Comparison of ENCODE assay signal across 18 cellular contexts in the genomic region with DNA sequence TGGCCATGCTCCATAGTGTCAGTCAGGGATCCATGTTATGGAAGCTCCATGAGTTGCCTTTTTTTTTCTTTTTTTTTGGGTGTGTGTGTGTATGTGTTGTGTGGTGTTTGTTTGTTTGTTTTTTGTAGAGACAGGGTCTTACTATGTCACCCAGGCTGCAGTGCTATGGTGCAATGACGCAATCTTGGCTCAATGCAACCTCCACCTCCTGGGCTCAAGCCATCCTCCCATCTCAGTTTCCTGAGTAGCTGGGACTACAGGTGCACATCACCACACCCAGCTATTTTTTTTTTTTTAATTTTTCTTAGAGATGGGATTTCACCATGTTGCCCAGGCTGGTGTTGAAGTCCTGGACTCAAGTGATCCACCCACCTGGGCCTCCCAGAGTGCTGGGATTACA. TPM values are rescaled to one million over a fixed set of nuclear protein-coding genes. Genes with fewer than 3 reads are reported as not detected.
DNase-seq lines count a peak whose midpoint lies in the region; ATAC-seq and TF ChIP-seq lines count a peak whose summit lies in the region.
"Had no signal": no experiment of that assay in that cellular context is flagged by ENCODE, and none has a peak within 500 bp of the region (broad histone marks: within the 10 kb centered on the region; RNA-seq: fewer than 3 reads in every experiment).

No MANE protein-coding gene starts in this region.

- TF ChIP-seq EP300 in transverse colon (IDR thresholded peaks at IDR 0.05; ENCODE audit: low read depth) = no peak

- no peak overlapping the region for H2BK5ac ChIP-seq in mesenchymal stem cell (ENCODE audit: low read depth, low read length, poor library complexity, severe bottlenecking)

- no peak overlapping the region for H2BK12ac ChIP-seq in mesenchymal stem cell (ENCODE audit: low read length in 2 of 2)

- H3K9ac ChIP-seq in mesenchymal stem cell (ENCODE audit: low read length) = peak overlapping the region; percentile 98

- CTCF ChIA-PET in activated B cell treated with CpG ODN at 0.5 μM for 24 hours (lab: Charles Lee) = no interaction called here
- CTCF ChIA-PET in HEK293T (lab: Yijun Ruan, JAX) = no interaction called here

- no peak for ATAC-seq in activated B cell treated with CpG ODN at 0.5 μM for 24 hours (ENCODE audit: low read depth)

- no peak for TF ChIP-seq POLR2A in transverse colon (IDR thresholded peaks at IDR 0.05)

- H3K4me2 ChIP-seq in mesenchymal stem cell (ENCODE audit: low read length, poor library complexity, severe bottlenecking) = no peak overlapping the region

- peak overlapping the region; percentile 98 for H3K27ac ChIP-seq in mesenchymal stem cell (ENCODE audit: low read length, poor library complexity, severe bottlenecking)
- peak overlapping the region; percentile 82 to 88 (median 84) for H3K27ac ChIP-seq in transverse colon

- H3K9me3 ChIP-seq in mesenchymal stem cell (ENCODE audit: control insufficient read depth, low read length) = no peaks in the 10 kb centered on the region
- no peaks in the 10 kb centered on the region for H3K9me3 ChIP-seq in transverse colon
- H3K9me3 ChIP-seq: ovary had no signal

- in situ Hi-C loops in transverse colon (cut with MboI; ENCODE audit: low pct_ligation_motif_present in 1 of 4, low pct_unique_long_range_greater_than_20kb in 1 of 4, low sequenced_read_pairs in 3 of 4) = no loop called here

- H3K4me1 Mint-ChIP-seq in activated naive CD4-positive, alpha-beta T cell treated with anti-CD3 and anti-CD28 coated beads, Interleukin-2, amount 50 U/mL, for 24 hours = peaks cover 65% of the 10 kb centered on the region
- H3K4me1 Mint-ChIP-seq in activated B cell treated with CpG ODN at 0.5 μM for 24 hours = peaks cover 62% of the 10 kb centered on the region

- intact Hi-C loops in activated B cell treated with CpG ODN at 0.5 μM for 24 hours (cut with micrococcal nuclease) (loop anchor here (5.0 kb wide), 1 partner anchor 924 kb away; the partner anchor contains the start of gene TAF10), transverse colon (cut with DNase I; ENCODE audit: low total_unique reads) (loop anchor here (10.0 kb wide), 1 partner anchor 94 kb away; the partner anchor contains the start of gene TRIM6)

- no peak overlapping the region for H2BK120ac ChIP-seq in mesenchymal stem cell (ENCODE audit: low read depth, low read length)

- peak overlapping the region; percentile 64 for H2AK5ac ChIP-seq in mesenchymal stem cell (ENCODE audit: low read length, severe bottlenecking)

- no peak overlapping the region for H3K18ac ChIP-seq in mesenchymal stem cell (ENCODE audit: low read depth in 1 of 2, low read length in 2 of 2)

- no peak overlapping the region for H3K14ac ChIP-seq in mesenchymal stem cell (ENCODE audit: low read length in 2 of 2)

- POLR2A ChIA-PET in activated B cell treated with CpG ODN at 0.5 μM for 24 hours (lab: Charles Lee) = interaction anchor here (0.5 to 4.7 kb wide), 4 partner anchors 12 to 100 kb away, joined by 3 to 60 read pairs (median 14); partner anchors contain the start of gene TRIM34
- POLR2A ChIA-PET in HEK293T (lab: Yijun Ruan, JAX) = no interaction called here

- H3K27me3 Mint-ChIP-seq in activated naive CD4-positive, alpha-beta T cell treated with anti-CD3 and anti-CD28 coated beads, Interleukin-2, amount 50 U/mL, for 24 hours = no peaks in the 10 kb centered on the region
- no peaks in the 10 kb centered on the region for H3K27me3 Mint-ChIP-seq in activated B cell treated with CpG ODN at 0.5 μM for 24 hours

- H3K27me3 ChIP-seq in mesenchymal stem cell (ENCODE audit: control insufficient read depth in 1 of 2, insufficient read depth in 1 of 2, low read length in 2 of 2) (no peaks in the 10 kb centered on the region), transverse colon (no peaks in the 10 kb centered on the region)
- H3K27me3 ChIP-seq: ovary had no signal

- H3K36me3 ChIP-seq in mesenchymal stem cell (ENCODE audit: control insufficient read depth in 1 of 2, insufficient read depth in 2 of 2, low read depth in 1 of 2, low read length in 2 of 2) = peaks cover 3 to 5% of the 10 kb centered on the region in 2 experiments
- no peaks in the 10 kb centered on the region for H3K36me3 ChIP-seq in transverse colon
- H3K36me3 ChIP-seq: ovary had no signal

- no peak overlapping the region for H4K91ac ChIP-seq in mesenchymal stem cell (ENCODE audit: low read length)

- no peak overlapping the region for H4K8ac ChIP-seq in mesenchymal stem cell (ENCODE audit: low read length)

- H3K4me3 ChIP-seq in mesenchymal stem cell (ENCODE audit: insufficient read depth in 1 of 2, low read depth in 1 of 2, low read length in 2 of 2) = no peak overlapping the region
- no peak overlapping the region for H3K4me3 ChIP-seq in transverse colon
- H3K4me3 ChIP-seq: ovary had no signal

- no peak overlapping the region for H2BK15ac ChIP-seq in mesenchymal stem cell (ENCODE audit: low read depth, poor library complexity, severe bottlenecking)

- TF ChIP-seq CTCF in activated B cell treated with CpG ODN at 0.5 μM for 24 hours (IDR thresholded peaks at IDR 0.05) (no peak), transverse colon (IDR thresholded peaks at IDR 0.05) (no peak)

- no CpG with 5 or more reads among the region's 1 CpG for WGBS in mesenchymal stem cell
- 100% methylated on average over 1 of the region's 1 CpG; no CpG with 5 or more reads in 1 of the 2 donors for WGBS in transverse colon (ENCODE audit: low coverage in 1 of 2), 2 donors

- H3K36me3 Mint-ChIP-seq in activated naive CD4-positive, alpha-beta T cell treated with anti-CD3 and anti-CD28 coated beads, Interleukin-2, amount 50 U/mL, for 24 hours = peaks cover 7% of the 10 kb centered on the region
- peaks cover 39% of the 10 kb centered on the region for H3K36me3 Mint-ChIP-seq in activated B cell treated with CpG ODN at 0.5 μM for 24 hours (ENCODE audit: low read depth)

- no peak for DNase-seq in activated naive CD4-positive, alpha-beta T cell treated with anti-CD3 and anti-CD28 coated beads, Interleukin-2, amount 50 U/mL, for 16 hours
- DNase-seq in activated B cell treated with CpG ODN at 0.5 μM for 24 hours = no peak
- DNase-seq in mesenchymal stem cell = no peak
- DNase-seq in transverse colon = no peak
- DNase-seq in DMS153 treated with DMSO at 0.1 percent for 48 hours (lab: John Stamatoyannopoulos, UW; ENCODE audit: unreplicated experiment) = no peak
- no peak for DNase-seq in HEK293T (ENCODE audit: extremely low spot score)
- DNase-seq in HT-29 (ENCODE audit: low spot score) = no peak
- DNase-seq: activated CD4-positive, CD25-positive, alpha-beta regulatory T cell treated with anti-CD3 and anti-CD28 coated beads, Interleukin-2, amount 50 U/mL, for 72 hours; amygdala; NCI-H524 treated with DMSO at 0.1 percent for 48 hours; ovary; SHP77 treated with DMSO at 0.1 percent for 48 hours; stimulated activated CD4-positive, alpha-beta T cell treated with anti-CD3 and anti-CD28 coated beads, Interleukin-4, amount 100 ng/mL, for 4 hours had no signal

- peak overlapping the region; percentile 92 for H3K27ac Mint-ChIP-seq in activated naive CD4-positive, alpha-beta T cell treated with anti-CD3 and anti-CD28 coated beads, Interleukin-2, amount 50 U/mL, for 24 hours
- peak overlapping the region; percentile 76 for H3K27ac Mint-ChIP-seq in activated B cell treated with CpG ODN at 0.5 μM for 24 hours

- no peak overlapping the region for H2AFZ ChIP-seq in mesenchymal stem cell (ENCODE audit: low read depth, low read length)

- H3K9me3 Mint-ChIP-seq in activated naive CD4-positive, alpha-beta T cell treated with anti-CD3 and anti-CD28 coated beads, Interleukin-2, amount 50 U/mL, for 24 hours = no peaks in the 10 kb centered on the region
- H3K9me3 Mint-ChIP-seq in activated B cell treated with CpG ODN at 0.5 μM for 24 hours = no peaks in the 10 kb centered on the region

- H3K4me1 ChIP-seq in mesenchymal stem cell (ENCODE audit: control insufficient read depth, insufficient read depth, low read depth, low read length) = peaks cover 7% of the 10 kb centered on the region
- H3K4me1 ChIP-seq in transverse colon = peaks cover 3 to 40% (median 16%) of the 10 kb centered on the region in 4 donors

- peak overlapping the region; percentile 61 for H3K4me3 Mint-ChIP-seq in activated naive CD4-positive, alpha-beta T cell treated with anti-CD3 and anti-CD28 coated beads, Interleukin-2, amount 50 U/mL, for 24 hours
- H3K4me3 Mint-ChIP-seq in activated B cell treated with CpG ODN at 0.5 μM for 24 hours = no peak overlapping the region

- H3K4ac ChIP-seq in mesenchymal stem cell (ENCODE audit: low read depth in 1 of 2, low read length in 2 of 2) = no peak overlapping the region

- H3K79me1 ChIP-seq in mesenchymal stem cell (replicated peaks; ENCODE audit: low read length, poor library complexity, severe bottlenecking) = peaks cover 17% of the 10 kb centered on the region

- H3K23ac ChIP-seq in mesenchymal stem cell (ENCODE audit: low read length in 2 of 2) = no peak overlapping the region

TF ChIP-seq in HEK293T, 16 proteins besides CTCF, POLR2A, EP300 and RAD21:
- no peak for TF ChIP-seq ARNT (IDR thresholded peaks at IDR 0.05)
- TF ChIP-seq ZNF384 (IDR thresholded peaks at IDR 0.05) = no peak
- TF ChIP-seq CTBP1 (IDR thresholded peaks at IDR 0.05; ENCODE audit: borderline replicate concordance) = no peak

RNA-seq across cellular contexts. Expression of gene TRIM22, which starts 1.1 kb away (rescaled TPM):
- total RNA-seq in activated B cell treated with CpG ODN at 0.5 μM for 24 hours (244 and 255 TPM in 2 replicates), transverse colon (10 to 100 TPM in 3 of 4 donors, 1 to 10 TPM in 1; 3.2 to 35.2 (median 21.4) TPM)
- 57.4 TPM for polyA plus RNA-seq in mesenchymal stem cell (2013, experiment 1 of 2)
- polyA plus RNA-seq in mesenchymal stem cell (2013, experiment 2 of 2) = 57.6 TPM
- 0.33 TPM in 1 of 2 replicates, not detected in the other for total RNA-seq in HT-29 (2014; rRNA removed; shearing (Covaris generic))

RNA-seq across cellular contexts. Expression of gene TRIM5, which starts 3.6 kb away (rescaled TPM):
- total RNA-seq in activated B cell treated with CpG ODN at 0.5 μM for 24 hours (34.3 and 36.3 TPM in 2 replicates), transverse colon (10 to 100 TPM; 10.5 to 23.6 (median 16.3) TPM)
- polyA plus RNA-seq in mesenchymal stem cell (2013, experiment 1 of 2) = 37.1 TPM
- polyA plus RNA-seq in mesenchymal stem cell (2013, experiment 2 of 2) = 38.1 TPM
- total RNA-seq in HT-29 (2014; rRNA removed; shearing (Covaris generic)) = 11.0 and 16.6 TPM in 2 replicates

RNA-seq across cellular contexts. Expression of gene OR56B1, which starts 47.8 kb away (rescaled TPM):
- total RNA-seq in activated B cell treated with CpG ODN at 0.5 μM for 24 hours = 0.64 and 0.84 TPM in 2 replicates
- polyA plus RNA-seq in mesenchymal stem cell (2013, experiment 1 of 2) = not detected
- not detected for polyA plus RNA-seq in mesenchymal stem cell (2013, experiment 2 of 2)
- total RNA-seq in transverse colon = not detected
- total RNA-seq in HT-29 (2014; rRNA removed; shearing (Covaris generic)) = not detected in 2 replicates
- total RNA-seq: frontal cortex, G401, kidney epithelial cell, temporal lobe had no signal
- polyA plus RNA-seq: ovary had no signal
